In genomic region chr5:150670961-150671337, GRCh38 we compare ENCODE assay signal across 17 cellular contexts. TPM values are rescaled to one million over a fixed set of nuclear protein-coding genes. Genes with fewer than 3 reads are reported as not detected.
DNase-seq lines count a peak whose midpoint lies in the region; ATAC-seq and TF ChIP-seq lines count a peak whose summit lies in the region.
"Had no signal": no experiment of that assay in that cellular context is flagged by ENCODE, and none has a peak within 500 bp of the region (broad histone marks: within the 10 kb centered on the region; RNA-seq: fewer than 3 reads in every experiment).

No MANE protein-coding gene starts in this region.

- intact Hi-C loops in heart right ventricle (cut with DNase I) (no loop called here), mammary epithelial cell (cut with micrococcal nuclease) (no loop called here), thyroid gland (cut with DNase I) (no loop called here)

- TF ChIP-seq CTCF in right atrium auricular region (IDR thresholded peaks at IDR 0.05), result no peak
- no peak for TF ChIP-seq CTCF in heart right ventricle (IDR thresholded peaks at IDR 0.05)
- TF ChIP-seq CTCF in mammary epithelial cell (conservative IDR thresholded peaks at IDR 0.05 in 1 of 2, IDR thresholded peaks at IDR 0.05 in 1 of 2; ENCODE audit: extremely low read depth in 1 of 2, insufficient read depth in 1 of 2, low read depth in 1 of 2, low read length in 2 of 2), result no peak
- TF ChIP-seq CTCF in thyroid gland (IDR thresholded peaks at IDR 0.05), result no peak

- H3K27me3 Mint-ChIP-seq in activated naive CD8-positive, alpha-beta T cell treated with anti-CD3 and anti-CD28 coated beads, Interleukin-2, amount 10 ng/mL, durations not matched to agents 7 days and 5 days, result peaks cover 22% of the 10 kb centered on the region

- DNase-seq in right atrium auricular region (ENCODE audit: low spot score), result peak; percentile 46
- no peak for DNase-seq in heart right ventricle
- DNase-seq in activated naive CD8-positive, alpha-beta T cell treated with anti-CD3 and anti-CD28 coated beads, Interleukin-2, amount 10 ng/mL, durations not matched to agents 7 days and 5 days, result no peak
- no peak for DNase-seq in DMS79 treated with DMSO at 0.1 percent for 48 hours (lab: John Stamatoyannopoulos, UW)
- DNase-seq in GDM1 (lab: John Stamatoyannopoulos, UW), result no peak
- DNase-seq in mammary epithelial cell, result no peak
- no peak for DNase-seq in thyroid gland
- DNase-seq: activated naive CD4-positive, alpha-beta T cell treated with Interleukin-2 at 50 U/mL for 16 hours; BE2C; Karpas-422; NCI-H2029; SIG-M5; stimulated activated CD4-positive, alpha-beta T cell treated with anti-CD3 and anti-CD28 coated beads, Interleukin-1b, Interleukin-23, amount 100 ng/mL, for 48 hours; WERI-Rb-1 had no signal

- H3K79me2 ChIP-seq in mammary epithelial cell (ENCODE audit: insufficient read depth, low read length), result no peaks in the 10 kb centered on the region

- H3K4me2 ChIP-seq in mammary epithelial cell (ENCODE audit: insufficient read depth, low read depth, low read length), result no peak overlapping the region

- no peaks in the 10 kb centered on the region for H3K36me3 Mint-ChIP-seq in activated naive CD8-positive, alpha-beta T cell treated with anti-CD3 and anti-CD28 coated beads, Interleukin-2, amount 10 ng/mL, durations not matched to agents 7 days and 5 days

- H3K4me3 Mint-ChIP-seq in activated naive CD8-positive, alpha-beta T cell treated with anti-CD3 and anti-CD28 coated beads, Interleukin-2, amount 10 ng/mL, durations not matched to agents 7 days and 5 days, result peak overlapping the region; percentile 26

- in situ Hi-C loops in mammary epithelial cell (cut with MboI; ENCODE audit: low sequenced_read_pairs in 2 of 2), result loop anchor here (25.0 kb wide), 1 partner anchor 209 kb away; no protein-coding TSS in a partner anchor

- no peak overlapping the region for H3K9ac ChIP-seq in mammary epithelial cell (ENCODE audit: insufficient read depth, low read length)

- dilution Hi-C loops in mammary epithelial cell (cut with HindIII; ENCODE audit: low sequenced_read_pairs), result no loop called here

- no peaks in the 10 kb centered on the region for H3K9me3 ChIP-seq in right atrium auricular region
- no peaks in the 10 kb centered on the region for H3K9me3 ChIP-seq in heart right ventricle
- no peaks in the 10 kb centered on the region for H3K9me3 ChIP-seq in mesodermal cell (ENCODE audit: control insufficient read depth, low read length)
- no peaks in the 10 kb centered on the region for H3K9me3 ChIP-seq in mammary epithelial cell (replicated peaks; ENCODE audit: insufficient read depth, low read length)
- no peaks in the 10 kb centered on the region for H3K9me3 ChIP-seq in thyroid gland
- H3K9me3 ChIP-seq: BE2C, left lung, prostate gland had no signal

- no peak overlapping the region for H3K27ac Mint-ChIP-seq in activated naive CD8-positive, alpha-beta T cell treated with anti-CD3 and anti-CD28 coated beads, Interleukin-2, amount 10 ng/mL, durations not matched to agents 7 days and 5 days

- WGBS in heart right ventricle, 2 donors, result 63 to 68% methylated on average over 2 of the region's 2 CpGs
- 29 to 57% methylated on average over 1 of the region's 2 CpGs for WGBS in mesodermal cell (ENCODE audit: insufficient coverage in 2 of 2), 2 experiments
- WGBS in mammary epithelial cell (ENCODE audit: low coverage, missing lambda C conversion rate), result 69% methylated on average over 2 of the region's 2 CpGs
- WGBS in thyroid gland, 2 donors, result 50 to 54% methylated on average over 2 of the region's 2 CpGs

- no peaks in the 10 kb centered on the region for H4K20me1 ChIP-seq in mammary epithelial cell (ENCODE audit: insufficient read depth, low read length)

- H3K4me3 ChIP-seq in right atrium auricular region (no peak overlapping the region), heart right ventricle (peak overlapping the region in 2 of 10 donors; percentile 67), mesodermal cell (ENCODE audit: extremely low read depth, insufficient read depth, low read length, poor library complexity, severe bottlenecking) (peak overlapping the region; percentile 63), mammary epithelial cell (replicated peaks in 1 of 3; ENCODE audit: insufficient read depth in 1 of 3, low read depth in 2 of 3, low read length in 3 of 3) (no peak overlapping the region), thyroid gland (replicated peaks in 1 of 3) (no peak overlapping the region)

- TF ChIP-seq POLR2A in thyroid gland (IDR thresholded peaks at IDR 0.05), result no peak

- H3K9me3 Mint-ChIP-seq in activated naive CD8-positive, alpha-beta T cell treated with anti-CD3 and anti-CD28 coated beads, Interleukin-2, amount 10 ng/mL, durations not matched to agents 7 days and 5 days, result no peaks in the 10 kb centered on the region

- H3K27ac ChIP-seq in right atrium auricular region, result no peak overlapping the region
- H3K27ac ChIP-seq in heart right ventricle, result peak overlapping the region in 3 of 10 donors; percentile 82 to 90 (median 82)
- H3K27ac ChIP-seq in mesodermal cell (ENCODE audit: low read depth, low read length, severe bottlenecking), result peak overlapping the region; percentile 65
- no peak overlapping the region for H3K27ac ChIP-seq in mammary epithelial cell (ENCODE audit: insufficient read depth, low read depth, low read length)
- H3K27ac ChIP-seq in thyroid gland, result no peak overlapping the region
- H3K27ac ChIP-seq: WERI-Rb-1 had no signal

- BruUV-seq in mammary epithelial cell (replicated peaks; lab: Mats Ljungman, UMichigan), result no TSS peak

- H3K4me1 ChIP-seq in right atrium auricular region (peaks cover 0 to 37% of the 10 kb centered on the region in 2 donors), heart right ventricle (peaks cover 13 to 49% (median 41%) of the 10 kb centered on the region in 9 donors), mesodermal cell (ENCODE audit: control insufficient read depth, insufficient read depth, low read length, poor library complexity, severe bottlenecking) (peaks cover 36% of the 10 kb centered on the region), mammary epithelial cell (ENCODE audit: insufficient read depth, low read length) (peaks cover 5% of the 10 kb centered on the region), thyroid gland (peaks cover 11 to 19% of the 10 kb centered on the region in 2 donors)
- H3K4me1 ChIP-seq: BE2C had no signal

- H3K4me1 Mint-ChIP-seq in activated naive CD8-positive, alpha-beta T cell treated with anti-CD3 and anti-CD28 coated beads, Interleukin-2, amount 10 ng/mL, durations not matched to agents 7 days and 5 days, result no peaks in the 10 kb centered on the region

- H3K27me3 ChIP-seq in right atrium auricular region (no peaks in the 10 kb centered on the region), heart right ventricle (peaks cover 0 to 21% (median 0%) of the 10 kb centered on the region in 7 donors), mammary epithelial cell (ENCODE audit: insufficient read depth, low read length) (no peaks in the 10 kb centered on the region), thyroid gland (peaks cover 11% of the 10 kb centered on the region)
- H3K27me3 ChIP-seq: BE2C had no signal

- ATAC-seq in heart right ventricle, result no peak
- no peak for ATAC-seq in activated naive CD8-positive, alpha-beta T cell treated with anti-CD3 and anti-CD28 coated beads, Interleukin-2, amount 10 ng/mL, durations not matched to agents 7 days and 5 days (ENCODE audit: low read depth)

- CTCF ChIA-PET in mammary epithelial cell (lab: Charles Lee; ENCODE audit: low non-redundant PET), result no interaction called here

- POLR2A ChIA-PET in activated naive CD8-positive, alpha-beta T cell treated with anti-CD3 and anti-CD28 coated beads, Interleukin-2, amount 10 ng/mL, durations not matched to agents 7 days and 5 days (lab: Charles Lee), result interaction anchor here (1.3 kb wide), 1 partner anchor 113 kb away, joined by 3 read pairs; no protein-coding TSS in a partner anchor

- no peaks in the 10 kb centered on the region for H3K36me3 ChIP-seq in right atrium auricular region
- H3K36me3 ChIP-seq in heart right ventricle, result no peaks in the 10 kb centered on the region
- H3K36me3 ChIP-seq in mesodermal cell (ENCODE audit: control insufficient read depth, insufficient read depth, low read length), result peaks cover 2% of the 10 kb centered on the region
- H3K36me3 ChIP-seq in mammary epithelial cell (ENCODE audit: insufficient read depth, low read length), result no peaks in the 10 kb centered on the region
- no peaks in the 10 kb centered on the region for H3K36me3 ChIP-seq in thyroid gland
- H3K36me3 ChIP-seq: BE2C, left lung, prostate gland, WERI-Rb-1 had no signal

- H2AFZ ChIP-seq in mammary epithelial cell (ENCODE audit: low read depth, low read length), result no peak overlapping the region

RNA-seq across cellular contexts. Expression of gene MYOZ3, which starts 9.9 kb away (rescaled TPM):
- 1 to 10 TPM; 2.0 to 3.5 TPM for total RNA-seq in right atrium auricular region
- 10 to 100 TPM in 2 of 10 donors, 1 to 10 TPM in 8; 4.5 to 12.2 (median 6.0) TPM for total RNA-seq in heart right ventricle
- polyA plus RNA-seq in heart right ventricle, result 1 to 10 TPM in 1 of 2 donors, under 1 TPM in 1; 0.91 to 4.1 TPM
- total RNA-seq in activated naive CD8-positive, alpha-beta T cell treated with anti-CD3 and anti-CD28 coated beads, Interleukin-2, amount 10 ng/mL, durations not matched to agents 7 days and 5 days, result under 1 TPM in 1 of 2 experiments, not detected in 1; 0.14 TPM
- polyA plus RNA-seq in mesodermal cell (2013, experiment 1 of 2), result 11.8 TPM
- 10.2 TPM for polyA plus RNA-seq in mesodermal cell (2013, experiment 2 of 2)
- total RNA-seq in mammary epithelial cell, result not detected
- polyA plus RNA-seq in mammary epithelial cell, result not detected
- not detected for polyA minus RNA-seq in mammary epithelial cell
- total RNA-seq in thyroid gland, result under 1 TPM in 3 of 4 donors, not detected in 1; 0.11 to 0.29 (median 0.13) TPM

RNA-seq across cellular contexts. Expression of gene RBM22, which starts 29.9 kb away (rescaled TPM):
- 10 to 100 TPM; 26.0 to 29.5 TPM for total RNA-seq in right atrium auricular region
- total RNA-seq in heart right ventricle, result 10 to 100 TPM; 23.4 to 41.0 (median 29.3) TPM
- 10 to 100 TPM; 18.6 to 28.8 TPM for polyA plus RNA-seq in heart right ventricle
- total RNA-seq in activated naive CD8-positive, alpha-beta T cell treated with anti-CD3 and anti-CD28 coated beads, Interleukin-2, amount 10 ng/mL, durations not matched to agents 7 days and 5 days, result 10 to 100 TPM; 72.9 to 74.6 TPM
- polyA plus RNA-seq in mesodermal cell (2013, experiment 1 of 2), result 57.0 TPM
- polyA plus RNA-seq in mesodermal cell (2013, experiment 2 of 2), result 55.9 TPM
- 10 to 100 TPM; 28.5 to 34.7 TPM for total RNA-seq in mammary epithelial cell
- polyA plus RNA-seq in mammary epithelial cell, result 39.8 TPM
- 65.6 TPM for polyA minus RNA-seq in mammary epithelial cell
- 10 to 100 TPM; 39.1 to 47.2 (median 42.9) TPM for total RNA-seq in thyroid gland

RNA-seq across cellular contexts. Expression of gene SYNPO, which starts 30.5 kb away (rescaled TPM):
- total RNA-seq in right atrium auricular region (100 to 1,000 TPM; 369 to 413 TPM), heart right ventricle (100 to 1,000 TPM; 589 to 777 (median 703) TPM), mammary epithelial cell (1 to 10 TPM; 1.3 to 5.3 TPM), thyroid gland (10 to 100 TPM in 3 of 4 donors, 1 to 10 TPM in 1; 8.8 to 19.3 (median 14.1) TPM)
- polyA plus RNA-seq in heart right ventricle (100 to 1,000 TPM; 129 to 344 TPM), mammary epithelial cell (2.6 TPM)
- total RNA-seq in activated naive CD8-positive, alpha-beta T cell treated with anti-CD3 and anti-CD28 coated beads, Interleukin-2, amount 10 ng/mL, durations not matched to agents 7 days and 5 days, result under 1 TPM; 0.25 to 0.28 TPM
- polyA plus RNA-seq in mesodermal cell (2013, experiment 1 of 2), result 21.2 TPM
- polyA plus RNA-seq in mesodermal cell (2013, experiment 2 of 2), result 23.4 TPM
- polyA minus RNA-seq in mammary epithelial cell, result 23.9 TPM

Comparison
In these comparisons a context has a peak if more than half of its experiments do, and no peak if none do; other contexts are left out.
1. RNA of gene SYNPO, which starts 30.5 kb away (total RNA-seq): 589 to 777 TPM in heart right ventricle and 369 to 413 TPM in right atrium auricular region; 8.8 to 19.3 TPM in thyroid gland, 1.3 to 5.3 TPM in mammary epithelial cell and 0.25 to 0.28 TPM in activated naive CD8-positive, alpha-beta T cell treated with anti-CD3 and anti-CD28 coated beads, Interleukin-2, amount 10 ng/mL, durations not matched to agents 7 days and 5 days; every median in the first group is over 10 times any median in the second.